ENCODE assay signal across 2 cellular contexts in the genomic region with DNA sequence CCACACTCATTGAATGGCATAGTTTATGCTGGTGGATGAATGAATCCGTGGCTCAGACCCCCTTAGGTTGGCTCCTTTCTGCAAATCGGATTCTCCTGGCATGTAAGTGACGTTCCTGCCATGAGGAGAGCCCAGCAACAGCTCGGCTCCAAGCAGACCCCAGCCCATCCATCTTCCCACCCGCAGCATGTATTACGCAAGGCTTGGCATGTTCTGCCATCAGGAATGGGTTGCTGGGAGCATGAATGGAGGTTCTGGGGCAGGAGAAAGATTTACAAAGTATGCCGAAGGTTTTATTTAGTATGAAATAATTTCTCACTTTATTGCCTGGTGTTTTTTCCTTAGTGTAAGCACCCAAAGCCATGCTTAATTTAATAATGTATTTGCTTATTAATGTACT.
TF ChIP-seq lines count a peak whose summit lies in the region.

No MANE protein-coding gene starts in this region.

TF ChIP-seq in HepG2, 621 proteins besides CTCF, POLR2A, EP300 and RAD21:
- peak; percentile 71 for TF ChIP-seq CEBPB (IDR thresholded peaks at IDR 0.05; ENCODE audit: borderline replicate concordance, low read depth, low read length)
- TF ChIP-seq, protein P1, sequence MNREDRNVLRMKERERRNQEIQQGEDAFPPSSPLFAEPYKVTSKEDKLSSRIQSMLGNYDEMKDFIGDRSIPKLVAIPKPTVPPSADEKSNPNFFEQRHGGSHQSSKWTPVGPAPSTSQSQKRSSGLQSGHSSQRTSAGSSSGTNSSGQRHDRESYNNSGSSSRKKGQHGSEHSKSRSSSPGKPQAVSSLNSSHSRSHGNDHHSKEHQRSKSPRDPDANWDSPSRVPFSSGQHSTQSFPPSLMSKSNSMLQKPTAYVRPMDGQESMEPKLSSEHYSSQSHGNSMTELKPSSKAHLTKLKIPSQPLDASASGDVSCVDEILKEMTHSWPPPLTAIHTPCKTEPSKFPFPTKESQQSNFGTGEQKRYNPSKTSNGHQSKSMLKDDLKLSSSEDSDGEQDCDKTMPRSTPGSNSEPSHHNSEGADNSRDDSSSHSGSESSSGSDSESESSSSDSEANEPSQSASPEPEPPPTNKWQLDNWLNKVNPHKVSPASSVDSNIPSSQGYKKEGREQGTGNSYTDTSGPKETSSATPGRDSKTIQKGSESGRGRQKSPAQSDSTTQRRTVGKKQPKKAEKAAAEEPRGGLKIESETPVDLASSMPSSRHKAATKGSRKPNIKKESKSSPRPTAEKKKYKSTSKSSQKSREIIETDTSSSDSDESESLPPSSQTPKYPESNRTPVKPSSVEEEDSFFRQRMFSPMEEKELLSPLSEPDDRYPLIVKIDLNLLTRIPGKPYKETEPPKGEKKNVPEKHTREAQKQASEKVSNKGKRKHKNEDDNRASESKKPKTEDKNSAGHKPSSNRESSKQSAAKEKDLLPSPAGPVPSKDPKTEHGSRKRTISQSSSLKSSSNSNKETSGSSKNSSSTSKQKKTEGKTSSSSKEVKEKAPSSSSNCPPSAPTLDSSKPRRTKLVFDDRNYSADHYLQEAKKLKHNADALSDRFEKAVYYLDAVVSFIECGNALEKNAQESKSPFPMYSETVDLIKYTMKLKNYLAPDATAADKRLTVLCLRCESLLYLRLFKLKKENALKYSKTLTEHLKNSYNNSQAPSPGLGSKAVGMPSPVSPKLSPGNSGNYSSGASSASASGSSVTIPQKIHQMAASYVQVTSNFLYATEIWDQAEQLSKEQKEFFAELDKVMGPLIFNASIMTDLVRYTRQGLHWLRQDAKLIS (CRISPR knock-in tag; IDR thresholded peaks at IDR 0.05) = no peak

TF ChIP-seq in H1, 55 proteins besides CTCF, POLR2A, EP300 and RAD21:
- no peak for TF ChIP-seq PHF8 (conservative IDR thresholded peaks at IDR 0.05; ENCODE audit: low read depth, low read length)
- TF ChIP-seq CEBPB (IDR thresholded peaks at IDR 0.05; ENCODE audit: low read depth, low read length) = 0 out of 2 replicates have a peak, but pooled peaks have one; percentile 42
